Comparison of ENCODE assay signal across 13 cellular contexts in the genomic region with DNA sequence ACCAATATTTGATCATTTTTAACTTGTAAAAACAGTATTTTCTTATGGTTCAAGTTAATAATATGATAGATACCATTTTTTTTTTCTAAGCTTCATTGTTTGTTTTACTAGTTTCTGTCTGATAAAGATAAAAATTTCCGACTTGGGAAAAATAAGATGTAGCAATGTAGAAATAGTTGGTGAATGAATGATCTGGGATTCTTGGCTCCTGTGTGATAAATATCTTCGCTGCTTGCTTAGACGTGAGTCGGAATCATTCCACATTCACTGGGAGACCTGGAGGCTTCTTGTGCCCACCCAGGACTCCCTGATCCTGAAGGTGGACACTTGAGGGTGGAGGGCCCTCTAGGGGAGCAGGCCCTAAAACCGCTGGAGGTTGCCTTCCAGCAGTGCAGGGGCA.
"Had no signal": no experiment of that assay in that cellular context is flagged by ENCODE, and none has a peak within 500 bp of the region (broad histone marks: within the 10 kb centered on the region; RNA-seq: fewer than 3 reads in every experiment).

No MANE protein-coding gene starts in this region.

- H3K9me3 ChIP-seq: ascending aorta, esophagus muscularis mucosa, right atrium auricular region had no signal

- H3K4me1 Mint-ChIP-seq: activated CD4-positive, alpha-beta T cell treated with anti-CD3 and anti-CD28 coated beads, Interleukin-2, amount 10 ng/mL, durations not matched to agents 7 days and 5 days; stimulated activated memory B cell treated with anti-CD40 and anti-IgM and Interleukin-4, amounts not matched to agents 10 μg/mL and 1 μg/mL and 100 μg/mL, for 72 hours had no signal

- H3K4me3 Mint-ChIP-seq: activated CD4-positive, alpha-beta T cell treated with anti-CD3 and anti-CD28 coated beads, Interleukin-2, amount 10 ng/mL, durations not matched to agents 7 days and 5 days; activated T-helper 1 cell treated with anti-CD3 and anti-CD28 coated beads, Interleukin-12 subunit alpha, Interleukin-12 subunit beta, Interleukin-2, Interleukin-4 antibody, amounts not matched to agents 30 ng/mL and 10 ng/mL and 1 ng/mL, durations not matched to agents 14 hours and 24 hours and 36 hours; naive thymus-derived CD4-positive, alpha-beta T cell; stimulated activated memory B cell treated with anti-CD40 and anti-IgM and Interleukin-4, amounts not matched to agents 10 μg/mL and 1 μg/mL and 100 μg/mL, for 72 hours had no signal

- H3K36me3 ChIP-seq: right atrium auricular region had no signal

- H3K27me3 Mint-ChIP-seq: activated CD4-positive, alpha-beta T cell treated with anti-CD3 and anti-CD28 coated beads, Interleukin-2, amount 10 ng/mL, durations not matched to agents 7 days and 5 days; naive thymus-derived CD4-positive, alpha-beta T cell; stimulated activated memory B cell treated with anti-CD40 and anti-IgM and Interleukin-4, amounts not matched to agents 10 μg/mL and 1 μg/mL and 100 μg/mL, for 72 hours had no signal

- ATAC-seq: left lobe of liver; naive thymus-derived CD4-positive, alpha-beta T cell; stimulated activated memory B cell treated with anti-CD40 and anti-IgM and Interleukin-4, amounts not matched to agents 10 μg/mL and 1 μg/mL and 100 μg/mL, for 72 hours had no signal

- H3K27ac ChIP-seq: ascending aorta, dorsolateral prefrontal cortex, esophagus muscularis mucosa, right atrium auricular region had no signal

- H3K27ac Mint-ChIP-seq: activated CD4-positive, alpha-beta T cell treated with anti-CD3 and anti-CD28 coated beads, Interleukin-2, amount 10 ng/mL, durations not matched to agents 7 days and 5 days; activated T-helper 1 cell treated with anti-CD3 and anti-CD28 coated beads, Interleukin-12 subunit alpha, Interleukin-12 subunit beta, Interleukin-2, Interleukin-4 antibody, amounts not matched to agents 30 ng/mL and 10 ng/mL and 1 ng/mL, durations not matched to agents 14 hours and 24 hours and 36 hours; stimulated activated memory B cell treated with anti-CD40 and anti-IgM and Interleukin-4, amounts not matched to agents 10 μg/mL and 1 μg/mL and 100 μg/mL, for 72 hours had no signal

- H3K27me3 ChIP-seq: ascending aorta, dorsolateral prefrontal cortex, esophagus muscularis mucosa, right atrium auricular region had no signal

- H3K4me3 ChIP-seq: ascending aorta, dorsolateral prefrontal cortex, esophagus muscularis mucosa, right atrium auricular region had no signal

- DNase-seq: activated CD4-positive, alpha-beta T cell treated with anti-CD3 and anti-CD28 coated beads, Interleukin-2, amount 10 ng/mL, durations not matched to agents 7 days and 5 days; dorsolateral prefrontal cortex; foreskin melanocyte; islet precursor cell; naive thymus-derived CD4-positive, alpha-beta T cell; stimulated activated CD4-positive, alpha-beta T cell treated with anti-CD3 and anti-CD28 coated beads, Interleukin-2, amount 100 ng/mL, for 48 hours; SW 1271 had no signal

- H3K9me3 Mint-ChIP-seq: activated CD4-positive, alpha-beta T cell treated with anti-CD3 and anti-CD28 coated beads, Interleukin-2, amount 10 ng/mL, durations not matched to agents 7 days and 5 days; activated T-helper 1 cell treated with anti-CD3 and anti-CD28 coated beads, Interleukin-12 subunit alpha, Interleukin-12 subunit beta, Interleukin-2, Interleukin-4 antibody, amounts not matched to agents 30 ng/mL and 10 ng/mL and 1 ng/mL, durations not matched to agents 14 hours and 24 hours and 36 hours; naive thymus-derived CD4-positive, alpha-beta T cell; stimulated activated memory B cell treated with anti-CD40 and anti-IgM and Interleukin-4, amounts not matched to agents 10 μg/mL and 1 μg/mL and 100 μg/mL, for 72 hours had no signal
